26 cellular contexts compared by ENCODE assay signal in the genomic region with DNA sequence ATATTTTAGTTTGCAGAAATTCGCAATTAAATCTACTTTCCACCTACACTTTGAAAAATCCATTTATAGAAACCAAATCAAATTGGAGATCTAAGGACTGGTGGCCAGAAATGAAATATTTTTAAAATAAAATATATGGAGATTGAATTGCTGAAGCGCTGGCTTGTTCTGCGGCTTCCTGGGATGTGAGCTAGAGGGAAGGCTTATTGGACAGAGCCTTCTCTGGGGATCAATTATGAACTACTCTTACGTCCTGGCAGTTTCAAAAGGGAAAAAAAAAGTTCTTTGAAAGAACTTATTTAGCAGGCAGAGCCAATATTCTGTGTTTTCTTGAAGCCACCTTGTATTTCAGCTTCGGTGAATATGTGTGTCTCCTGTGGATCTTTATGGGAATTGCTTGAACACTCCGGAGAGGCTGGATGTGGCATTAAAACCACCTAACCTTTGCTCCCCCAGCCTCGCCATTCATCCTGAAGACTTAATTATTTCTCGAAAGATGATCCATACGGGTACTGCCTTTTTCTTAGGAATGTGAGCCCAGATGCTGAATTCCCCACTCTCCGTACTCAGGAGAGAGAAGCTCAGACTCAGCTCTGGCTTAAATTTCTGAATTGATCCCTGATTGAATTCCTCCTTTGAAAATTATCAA.
DNase-seq lines count a peak whose midpoint lies in the region; ATAC-seq and TF ChIP-seq lines count a peak whose summit lies in the region.
"Had no signal": no experiment of that assay in that cellular context is flagged by ENCODE, and none has a peak within 500 bp of the region (broad histone marks: within the 10 kb centered on the region; RNA-seq: fewer than 3 reads in every experiment).

No MANE protein-coding gene starts in this region.

- no peak overlapping the region for H3K4me2 ChIP-seq in mesenchymal stem cell (ENCODE audit: low read length, poor library complexity, severe bottlenecking)

- peak overlapping the region in 1 of 2 experiments; percentile 24 for H3K18ac ChIP-seq in mesenchymal stem cell (ENCODE audit: low read depth in 1 of 2, low read length in 2 of 2)

- H3K4me3 ChIP-seq in left ventricle myocardium inferior (no peak overlapping the region), mesenchymal stem cell (ENCODE audit: insufficient read depth in 1 of 2, low read depth in 1 of 2, low read length in 2 of 2) (peak overlapping the region in 1 of 2 experiments; percentile 54)
- H3K4me3 ChIP-seq: dorsolateral prefrontal cortex, GM12878, tibial nerve had no signal

- peak overlapping the region; percentile 68 for H3K9ac ChIP-seq in mesenchymal stem cell (ENCODE audit: low read length)

- H2BK15ac ChIP-seq in mesenchymal stem cell (ENCODE audit: low read depth, poor library complexity, severe bottlenecking): no peak overlapping the region

- 87% methylated on average over 9 of the region's 10 CpGs for WGBS in mesenchymal stem cell

- ATAC-seq in Right ventricle myocardium superior (ENCODE audit: poor library complexity): no peak
- no peak for ATAC-seq in GM18858 (IDR thresholded peaks at IDR 0.05; ENCODE audit: unreplicated experiment)
- ATAC-seq: GM12878, HepG2 had no signal

- peak overlapping the region; percentile 44 for H2AK5ac ChIP-seq in mesenchymal stem cell (ENCODE audit: low read length, severe bottlenecking)

- no peak overlapping the region for H2AFZ ChIP-seq in mesenchymal stem cell (ENCODE audit: low read depth, low read length)

- peak overlapping the region in 1 of 2 experiments; percentile 24 for H2BK12ac ChIP-seq in mesenchymal stem cell (ENCODE audit: low read length in 2 of 2)

- peaks cover 1% of the 10 kb centered on the region for H3K79me1 ChIP-seq in mesenchymal stem cell (replicated peaks; ENCODE audit: low read length, poor library complexity, severe bottlenecking)

- no peak overlapping the region for H3K14ac ChIP-seq in mesenchymal stem cell (ENCODE audit: low read length in 2 of 2)

- H4K91ac ChIP-seq in mesenchymal stem cell (ENCODE audit: low read length): no peak overlapping the region

- H3K27ac ChIP-seq in left ventricle myocardium inferior (replicated peaks) (peak overlapping the region; percentile 81), mesenchymal stem cell (ENCODE audit: low read length, poor library complexity, severe bottlenecking) (no peak overlapping the region)
- H3K27ac ChIP-seq: neutrophil, tibial nerve had no signal

- no peak for DNase-seq in left ventricle myocardium inferior
- DNase-seq in Right ventricle myocardium superior: no peak
- peak; percentile 68 for DNase-seq in cerebellar cortex (ENCODE audit: low spot score)
- no peak for DNase-seq in mesenchymal stem cell
- peak; percentile 10 for DNase-seq in ureter (ENCODE audit: low spot score)
- no peak for DNase-seq in central memory CD4-positive, alpha-beta T cell
- no peak for DNase-seq in GM10266 (ENCODE audit: extremely low spot score)
- DNase-seq: ACHN; activated CD4-positive, alpha-beta T cell treated with anti-CD3 and anti-CD28 coated beads for 4 hours; activated CD8-positive, alpha-beta memory T cell treated with anti-CD3 and anti-CD28 coated beads for 24 hours; activated effector memory CD4-positive, alpha-beta T cell treated with anti-CD3 and anti-CD28 coated beads, Interleukin-2, amount 50 U/mL, for 16 hours; activated naive CD8-positive, alpha-beta T cell treated with anti-CD3 and anti-CD28 coated beads, Interleukin-2, amount 10 ng/mL, durations not matched to agents 7 days and 5 days; activated T-cell treated with anti-CD3 and anti-CD28 coated beads, Interleukin-2, amount 50 U/mL, for 1 hour; HFFc6; NCI-H146; NCI-H446 treated with DMSO at 0.1 percent for 48 hours; OCI-M1; small intestine; stimulated activated CD4-positive, alpha-beta T cell treated with anti-CD3 and anti-CD28 coated beads, Interleukin-1b, Interleukin-23, amount 100 ng/mL, for 48 hours; stimulated activated CD8-positive, alpha-beta memory T cell treated with anti-CD3 and anti-CD28 coated beads, Interleukin-4, amount 100 ng/mL, for 48 hours had no signal

- no peak overlapping the region for H4K8ac ChIP-seq in mesenchymal stem cell (ENCODE audit: low read length)

- TF ChIP-seq CTCF in left ventricle myocardium inferior (IDR thresholded peaks at IDR 0.05; ENCODE audit: borderline replicate concordance) (no peak), GM10266 (IDR thresholded peaks at IDR 0.05; ENCODE audit: control insufficient read depth, insufficient read depth, low read depth, missing control alignments) (no peak)

- no peak overlapping the region for H2BK5ac ChIP-seq in mesenchymal stem cell (ENCODE audit: low read depth, low read length, poor library complexity, severe bottlenecking)

- intact Hi-C loops in left ventricle myocardium inferior (cut with micrococcal nuclease) (no loop called here), Right ventricle myocardium superior (cut with DNase I) (no loop called here)

- peaks cover 17% of the 10 kb centered on the region for H3K9me3 ChIP-seq in left ventricle myocardium inferior (replicated peaks)
- peaks cover 9% of the 10 kb centered on the region for H3K9me3 ChIP-seq in mesenchymal stem cell (ENCODE audit: control insufficient read depth, low read length)
- H3K9me3 ChIP-seq: neutrophil had no signal

- H2BK120ac ChIP-seq in mesenchymal stem cell (ENCODE audit: low read depth, low read length): no peak overlapping the region

- H3K36me3 ChIP-seq in left ventricle myocardium inferior: no peaks in the 10 kb centered on the region
- peaks cover 0 to 3% of the 10 kb centered on the region in 2 experiments for H3K36me3 ChIP-seq in mesenchymal stem cell (ENCODE audit: control insufficient read depth in 1 of 2, insufficient read depth in 2 of 2, low read depth in 1 of 2, low read length in 2 of 2)
- H3K36me3 ChIP-seq: neutrophil, tibial nerve had no signal

- peaks cover 4% of the 10 kb centered on the region for H3K27me3 ChIP-seq in left ventricle myocardium inferior (ENCODE audit: low read depth)
- H3K27me3 ChIP-seq in mesenchymal stem cell (ENCODE audit: control insufficient read depth in 1 of 2, insufficient read depth in 1 of 2, low read length in 2 of 2): no peaks in the 10 kb centered on the region
- H3K27me3 ChIP-seq: dorsolateral prefrontal cortex, neutrophil, tibial nerve had no signal

- no peak overlapping the region for H3K23ac ChIP-seq in mesenchymal stem cell (ENCODE audit: low read length in 2 of 2)

- H3K4ac ChIP-seq in mesenchymal stem cell (ENCODE audit: low read depth in 1 of 2, low read length in 2 of 2): no peak overlapping the region

- H3K4me1 ChIP-seq in left ventricle myocardium inferior: peaks cover 23% of the 10 kb centered on the region
- peaks cover 11% of the 10 kb centered on the region for H3K4me1 ChIP-seq in mesenchymal stem cell (ENCODE audit: control insufficient read depth, insufficient read depth, low read depth, low read length)

Comparison
In these comparisons a context has a peak if more than half of its experiments do, and no peak if none do; other contexts are left out.
1. DNase-seq: peak in cerebellar cortex (single experiment) and ureter (single experiment); none in left ventricle myocardium inferior (single experiment), Right ventricle myocardium superior (single experiment), mesenchymal stem cell (single experiment), central memory CD4-positive, alpha-beta T cell (single experiment) and GM10266 (single experiment).